In genomic region chr16:51365715-51366114, GRCh38 we compare ENCODE assay signal across 22 cellular contexts.
"Had no signal": no experiment of that assay in that cellular context is flagged by ENCODE, and none has a peak within 500 bp of the region (broad histone marks: within the 10 kb centered on the region; RNA-seq: fewer than 3 reads in every experiment).

No MANE protein-coding gene starts in this region.

- ATAC-seq: foreskin keratinocyte, gastroesophageal sphincter, heart left ventricle, left cardiac atrium, lower lobe of right lung, mucosa of descending colon had no signal

- H3K4me2 ChIP-seq: hepatocyte had no signal

- H3K27me3 ChIP-seq: esophagus muscularis mucosa, foreskin keratinocyte, gastroesophageal sphincter, heart left ventricle, hepatocyte had no signal

- H2AFZ ChIP-seq: hepatocyte had no signal

- FAIRE-seq: colon, endothelial cell of umbilical vein, frontal cortex, islet of Langerhans, keratinocyte had no signal

- DNase-seq: dermis blood vessel endothelial cell; dorsolateral prefrontal cortex; effector CD4-positive, alpha-beta T cell; effector memory CD4-positive, alpha-beta T cell; foreskin keratinocyte; heart left ventricle; hypothalamus; left cardiac atrium; left ventricle myocardium inferior; lower lobe of right lung; mesenchymal stem cell; mucosa of descending colon; naive B cell had no signal

- H3K36me3 ChIP-seq: esophagus muscularis mucosa, gastroesophageal sphincter, heart left ventricle, left ventricle myocardium inferior, lower lobe of right lung had no signal

- H3K9me3 ChIP-seq: esophagus muscularis mucosa, gastroesophageal sphincter, heart left ventricle, left ventricle myocardium inferior, lower lobe of right lung, mucosa of descending colon had no signal

- H3K4me1 ChIP-seq: esophagus muscularis mucosa, foreskin keratinocyte, gastroesophageal sphincter, heart left ventricle, left ventricle myocardium inferior, lower lobe of right lung had no signal

- H3K79me2 ChIP-seq: hepatocyte had no signal

- H3K4me3 ChIP-seq: coronary artery, dorsolateral prefrontal cortex, esophagus muscularis mucosa, gastroesophageal sphincter, heart left ventricle, hepatocyte, left ventricle myocardium inferior, lower lobe of right lung, mucosa of descending colon had no signal

- H3K27ac ChIP-seq: coronary artery, dorsolateral prefrontal cortex, esophagus muscularis mucosa, foreskin keratinocyte, gastroesophageal sphincter, heart left ventricle, hepatocyte, left ventricle myocardium inferior, lower lobe of right lung had no signal
